In genomic region chr14:86035882-86036281, GRCh38 we compare ENCODE assay signal across 9 cellular contexts.
A peak's percentile ranks its signal among the peaks of the same experiment; 100 is the strongest.
DNase-seq lines count a peak whose midpoint lies in the region; ATAC-seq and TF ChIP-seq lines count a peak whose summit lies in the region.
"Had no signal": no experiment of that assay in that cellular context is flagged by ENCODE, and none has a peak within 500 bp of the region (broad histone marks: within the 10 kb centered on the region; RNA-seq: fewer than 3 reads in every experiment).

No MANE protein-coding gene starts in this region.

- no peak overlapping the region for H3K4me3 Mint-ChIP-seq in GM23338
- no peak overlapping the region for H3K4me3 Mint-ChIP-seq in stimulated activated memory B cell treated with anti-CD40 and anti-IgM and Interleukin-4, amounts not matched to agents 10 μg/mL and 1 μg/mL and 100 μg/mL, for 72 hours
- H3K4me3 Mint-ChIP-seq: stimulated activated naive CD8-positive, alpha-beta T cell treated with anti-CD3 and anti-CD28 coated beads, Interleukin-15, Interleukin-2, amounts not matched to agents 100 ng/mL and 50 ng/mL, for 24 hours had no signal

- no peaks in the 10 kb centered on the region for H3K4me1 ChIP-seq in GM23338 (ENCODE audit: insufficient read depth)
- no peaks in the 10 kb centered on the region for H3K4me1 ChIP-seq in tibial artery
- H3K4me1 ChIP-seq in spleen = no peaks in the 10 kb centered on the region

- no peaks in the 10 kb centered on the region for H4K20me1 ChIP-seq in GM23338 (replicated peaks; ENCODE audit: insufficient read depth)

- DNase-seq in GM23338 (ENCODE audit: low spot score) (peak; percentile 75), NB4 (ENCODE audit: low read depth) (peak; percentile 53), iris pigment epithelial cell (ENCODE audit: low read depth) (peak; percentile 18), retina (no peak), tibial artery (no peak), spleen (no peak)

- 0 out of 2 replicates have a peak, but pooled peaks cover 8% of the 10 kb centered on the region for H3K9me2 ChIP-seq in GM23338 (ENCODE audit: insufficient read depth)

- TF ChIP-seq CTCF in GM12872 (IDR thresholded peaks at IDR 0.05; ENCODE audit: insufficient read depth, low read depth, low read length) = peak; percentile 62
- peak; percentile 64 to 86 for TF ChIP-seq CTCF in GM23338 (conservative IDR thresholded peaks at IDR 0.05; ENCODE audit: low read depth in 2 of 2)
- TF ChIP-seq CTCF in NB4 (IDR thresholded peaks at IDR 0.05; ENCODE audit: low read depth, low read length) = peak; percentile 82
- TF ChIP-seq CTCF in tibial artery (IDR thresholded peaks at IDR 0.05) = no peak
- peak in 3 of 11 experiments; percentile 24 to 29 (median 26) for TF ChIP-seq CTCF in spleen (IDR thresholded peaks at IDR 0.05 in 8 of 11, conservative IDR thresholded peaks at IDR 0.05 in 3 of 11)

- TF ChIP-seq POLR2A in NB4 (IDR thresholded peaks at IDR 0.05; ENCODE audit: extremely low read depth, insufficient read length) (no peak), spleen (IDR thresholded peaks at IDR 0.05) (no peak)

- no peaks in the 10 kb centered on the region for H3F3A ChIP-seq in GM23338 (replicated peaks; ENCODE audit: low read depth)

- H3K9me3 ChIP-seq in tibial artery (no peaks in the 10 kb centered on the region), spleen (no peaks in the 10 kb centered on the region)

- WGBS in spleen, 5 donors = 55 to 79% (median 72%) methylated on average over 2 of the region's 2 CpGs

- no peaks in the 10 kb centered on the region for H3K27me3 ChIP-seq in GM23338 (ENCODE audit: insufficient read depth)
- H3K27me3 ChIP-seq in tibial artery = no peaks in the 10 kb centered on the region
- no peaks in the 10 kb centered on the region for H3K27me3 ChIP-seq in spleen (replicated peaks in 1 of 7)

- H3K36me3 ChIP-seq in GM23338 (ENCODE audit: insufficient read depth) (no peaks in the 10 kb centered on the region), tibial artery (no peaks in the 10 kb centered on the region), spleen (no peaks in the 10 kb centered on the region)

- no peak overlapping the region for H3K4me2 ChIP-seq in GM23338

- H3K27ac Mint-ChIP-seq in GM23338 = no peak overlapping the region
- H3K27ac Mint-ChIP-seq in stimulated activated memory B cell treated with anti-CD40 and anti-IgM and Interleukin-4, amounts not matched to agents 10 μg/mL and 1 μg/mL and 100 μg/mL, for 72 hours = no peak overlapping the region
- H3K27ac Mint-ChIP-seq: stimulated activated naive CD8-positive, alpha-beta T cell treated with anti-CD3 and anti-CD28 coated beads, Interleukin-15, Interleukin-2, amounts not matched to agents 100 ng/mL and 50 ng/mL, for 24 hours had no signal

- intact Hi-C loops in tibial artery (cut with DNase I; ENCODE audit: low total_unique reads) = no loop called here
- intact Hi-C loops in spleen (cut with DNase I; ENCODE audit: low total_unique reads) = no loop called here

- H3K27ac ChIP-seq in GM23338 (ENCODE audit: low read depth) (no peak overlapping the region), tibial artery (no peak overlapping the region), spleen (no peak overlapping the region)

- no peaks in the 10 kb centered on the region for H3K9me3 Mint-ChIP-seq in GM23338
- H3K9me3 Mint-ChIP-seq in stimulated activated memory B cell treated with anti-CD40 and anti-IgM and Interleukin-4, amounts not matched to agents 10 μg/mL and 1 μg/mL and 100 μg/mL, for 72 hours = no peaks in the 10 kb centered on the region
- H3K9me3 Mint-ChIP-seq: stimulated activated naive CD8-positive, alpha-beta T cell treated with anti-CD3 and anti-CD28 coated beads, Interleukin-15, Interleukin-2, amounts not matched to agents 100 ng/mL and 50 ng/mL, for 24 hours had no signal

- no peak overlapping the region for H2AFZ ChIP-seq in GM23338

- H3K4me1 Mint-ChIP-seq in GM23338 = peaks cover 3% of the 10 kb centered on the region; the same call in 1 of the 3 replicates
- H3K4me1 Mint-ChIP-seq in stimulated activated memory B cell treated with anti-CD40 and anti-IgM and Interleukin-4, amounts not matched to agents 10 μg/mL and 1 μg/mL and 100 μg/mL, for 72 hours = no peaks in the 10 kb centered on the region

- peaks cover 1% of the 10 kb centered on the region for H3K27me3 Mint-ChIP-seq in GM23338 (ENCODE audit: insufficient read depth, low read depth, poor library complexity)
- H3K27me3 Mint-ChIP-seq in stimulated activated memory B cell treated with anti-CD40 and anti-IgM and Interleukin-4, amounts not matched to agents 10 μg/mL and 1 μg/mL and 100 μg/mL, for 72 hours = no peaks in the 10 kb centered on the region
- H3K27me3 Mint-ChIP-seq: stimulated activated naive CD8-positive, alpha-beta T cell treated with anti-CD3 and anti-CD28 coated beads, Interleukin-15, Interleukin-2, amounts not matched to agents 100 ng/mL and 50 ng/mL, for 24 hours had no signal

- H3K4me3 ChIP-seq in GM23338 = no peak overlapping the region
- H3K4me3 ChIP-seq in NB4 (ENCODE audit: low read depth, low read length) = no peak overlapping the region
- no peak overlapping the region for H3K4me3 ChIP-seq in tibial artery
- no peak overlapping the region for H3K4me3 ChIP-seq in spleen

- H3K79me2 ChIP-seq in GM23338 (replicated peaks; ENCODE audit: insufficient read depth) = no peaks in the 10 kb centered on the region

- no peaks in the 10 kb centered on the region for H3K36me3 Mint-ChIP-seq in GM23338 (ENCODE audit: low read depth)
- no peaks in the 10 kb centered on the region for H3K36me3 Mint-ChIP-seq in stimulated activated memory B cell treated with anti-CD40 and anti-IgM and Interleukin-4, amounts not matched to agents 10 μg/mL and 1 μg/mL and 100 μg/mL, for 72 hours

- peak; percentile 93 for ATAC-seq in GM23338
- no peak for ATAC-seq in stimulated activated memory B cell treated with anti-CD40 and anti-IgM and Interleukin-4, amounts not matched to agents 10 μg/mL and 1 μg/mL and 100 μg/mL, for 72 hours

TF ChIP-seq in GM23338, 12 proteins besides CTCF, POLR2A, EP300 and RAD21:
- TF ChIP-seq EZH2phosphoT487 (IDR thresholded peaks at IDR 0.05; ENCODE audit: unreplicated experiment) = no peak
- peak; percentile 45; the same call in 1 of the 2 replicates for TF ChIP-seq ZNF462 (CRISPR knock-in tag; IDR thresholded peaks at IDR 0.05)

Comparison
In these comparisons a context has a peak if more than half of its experiments do, and no peak if none do; other contexts are left out.
1. CTCF ChIP-seq: peak in GM12872 (single experiment), GM23338 (2 of 2) and NB4 (single experiment); none in tibial artery (0 of 2).
2. DNase-seq: peak in GM23338 (single experiment), NB4 (single experiment) and iris pigment epithelial cell (single experiment); none in retina (single experiment), tibial artery (0 of 2) and spleen (single experiment).